In genomic region chr12:48010366-48010970, GRCh38 we compare ENCODE assay signal across 31 cellular contexts. TPM values are rescaled to one million over a fixed set of nuclear protein-coding genes. Genes with fewer than 3 reads are reported as not detected.
"Had no signal": no experiment of that assay in that cellular context is flagged by ENCODE, and none has a peak within 500 bp of the region (broad histone marks: within the 10 kb centered on the region; RNA-seq: fewer than 3 reads in every experiment).

No MANE protein-coding gene starts in this region.

- H3K4me3 ChIP-seq: left lung, lower lobe of right lung, neural progenitor cell, ovary, right atrium auricular region, right lobe of liver, smooth muscle cell, suprapubic skin, thoracic aorta, tibial artery, uterus had no signal

- DNase-seq: hypothalamus; immature natural killer cell; kidney; left colon; left lung; lower lobe of right lung; mammary epithelial cell; mesenchymal stem cell; naive thymus-derived CD8-positive, alpha-beta T cell; ovary; right lobe of liver; stimulated activated CD4-positive, alpha-beta T cell treated with anti-CD3 and anti-CD28 coated beads, Interleukin-1b, Interleukin-23, amount 100 ng/mL, for 48 hours; stimulated activated CD4-positive, alpha-beta T cell treated with anti-CD3 and anti-CD28 coated beads, Interleukin-2, amount 100 ng/mL, for 48 hours; stimulated activated CD4-positive, alpha-beta T cell treated with anti-CD3 and anti-CD28 coated beads, Interleukin-4, amount 100 ng/mL, for 4 hours; stimulated activated CD8-positive, alpha-beta memory T cell treated with anti-CD3 and anti-CD28 coated beads, Interleukin-4, amount 100 ng/mL, for 48 hours; stimulated activated naive B cell treated with anti-CD40 and anti-IgM and Interleukin-4, amounts not matched to agents 10 μg/mL and 1 μg/mL and 100 μg/mL, for 72 hours; tibial artery; uterus had no signal

- H3K36me3 ChIP-seq: left lung, lower lobe of right lung, neural progenitor cell, ovary, right atrium auricular region, right lobe of liver, suprapubic skin, thoracic aorta, tibial artery, uterus had no signal

- H3K9me3 Mint-ChIP-seq: immature natural killer cell; naive thymus-derived CD8-positive, alpha-beta T cell; nephron; neural progenitor cell; stimulated activated naive B cell treated with anti-CD40 and anti-IgM and Interleukin-4, amounts not matched to agents 10 μg/mL and 1 μg/mL and 100 μg/mL, for 72 hours; stimulated activated naive CD8-positive, alpha-beta T cell treated with anti-CD3 and anti-CD28 coated beads, Interleukin-15, Interleukin-2, amounts not matched to agents 100 ng/mL and 50 ng/mL, for 24 hours; type B pancreatic cell had no signal

- H3K27ac ChIP-seq: left lung, lower lobe of right lung, neural progenitor cell, ovary, right atrium auricular region, right lobe of liver, suprapubic skin, thoracic aorta, tibial artery, uterus had no signal

- H3K9me3 ChIP-seq: left lung, lower lobe of right lung, ovary, right atrium auricular region, right lobe of liver, suprapubic skin, thoracic aorta, tibial artery, uterus had no signal

- ATAC-seq: left colon; left lung; lower lobe of right lung; naive thymus-derived CD8-positive, alpha-beta T cell; stimulated activated naive B cell treated with anti-CD40 and anti-IgM and Interleukin-4, amounts not matched to agents 10 μg/mL and 1 μg/mL and 100 μg/mL, for 72 hours had no signal

- H3K4me3 Mint-ChIP-seq: immature natural killer cell; naive thymus-derived CD8-positive, alpha-beta T cell; nephron; neural progenitor cell; stimulated activated naive B cell treated with anti-CD40 and anti-IgM and Interleukin-4, amounts not matched to agents 10 μg/mL and 1 μg/mL and 100 μg/mL, for 72 hours; stimulated activated naive CD8-positive, alpha-beta T cell treated with anti-CD3 and anti-CD28 coated beads, Interleukin-15, Interleukin-2, amounts not matched to agents 100 ng/mL and 50 ng/mL, for 24 hours; type B pancreatic cell had no signal

- H3K27ac Mint-ChIP-seq: immature natural killer cell; naive thymus-derived CD8-positive, alpha-beta T cell; nephron; neural progenitor cell; progenitor cell of endocrine pancreas; stimulated activated naive B cell treated with anti-CD40 and anti-IgM and Interleukin-4, amounts not matched to agents 10 μg/mL and 1 μg/mL and 100 μg/mL, for 72 hours; stimulated activated naive CD8-positive, alpha-beta T cell treated with anti-CD3 and anti-CD28 coated beads, Interleukin-15, Interleukin-2, amounts not matched to agents 100 ng/mL and 50 ng/mL, for 24 hours; type B pancreatic cell had no signal

- H3K4me1 ChIP-seq: left lung, lower lobe of right lung, right atrium auricular region, suprapubic skin, tibial artery, uterus had no signal

- H3K36me3 Mint-ChIP-seq: immature natural killer cell; naive thymus-derived CD8-positive, alpha-beta T cell; neural progenitor cell; stimulated activated naive B cell treated with anti-CD40 and anti-IgM and Interleukin-4, amounts not matched to agents 10 μg/mL and 1 μg/mL and 100 μg/mL, for 72 hours; type B pancreatic cell had no signal

RNA-seq across cellular contexts. Expression of gene COL2A1, which starts 6.2 kb away (rescaled TPM):
- total RNA-seq: kidney, lower lobe of right lung, pulmonary artery endothelial cell, renal cortical epithelial cell, right atrium auricular region, right lobe of liver, subcutaneous adipose tissue, suprapubic skin, ureter had no signal
